In genomic region chr18:36381075-36381474, GRCh38 we compare ENCODE assay signal across 11 cellular contexts.
"Had no signal": no experiment of that assay in that cellular context is flagged by ENCODE, and none has a peak within 500 bp of the region (broad histone marks: within the 10 kb centered on the region; RNA-seq: fewer than 3 reads in every experiment).

No MANE protein-coding gene starts in this region.

- H3K4me3 Mint-ChIP-seq: activated naive CD4-positive, alpha-beta T cell treated with anti-CD3 and anti-CD28 coated beads, Interleukin-2, amount 10 ng/mL, durations not matched to agents 7 days and 5 days; naive thymus-derived CD8-positive, alpha-beta T cell; T-helper 2 cell treated with Interferon-gamma antibody and Interleukin-4, amounts not matched to agents 5 μg/mL and 100 μg/mL, for 36 hours had no signal

- H3K27me3 ChIP-seq: brain microvascular endothelial cell, stomach, vagina had no signal

- H3K4me3 ChIP-seq: mucosa of descending colon, stomach, vagina had no signal

- DNase-seq: activated CD4-positive, alpha-beta T cell treated with anti-CD3 and anti-CD28 coated beads, Interleukin-2, amount 50 U/mL, for 1 hour; activated naive CD4-positive, alpha-beta T cell treated with anti-CD3 and anti-CD28 coated beads, Interleukin-2, amount 10 ng/mL, durations not matched to agents 7 days and 5 days; brain microvascular endothelial cell; dermis blood vessel endothelial cell; mucosa of descending colon; naive thymus-derived CD8-positive, alpha-beta T cell; stomach had no signal

- ATAC-seq: mucosa of descending colon; naive thymus-derived CD8-positive, alpha-beta T cell had no signal

- H3K36me3 Mint-ChIP-seq: activated naive CD4-positive, alpha-beta T cell treated with anti-CD3 and anti-CD28 coated beads, Interleukin-2, amount 10 ng/mL, durations not matched to agents 7 days and 5 days; naive thymus-derived CD8-positive, alpha-beta T cell had no signal

- H3K4me1 ChIP-seq: stomach, vagina had no signal

- FAIRE-seq: keratinocyte had no signal

- H3K4me1 Mint-ChIP-seq: activated naive CD4-positive, alpha-beta T cell treated with anti-CD3 and anti-CD28 coated beads, Interleukin-2, amount 10 ng/mL, durations not matched to agents 7 days and 5 days; naive thymus-derived CD8-positive, alpha-beta T cell had no signal

- H3K9me3 ChIP-seq: mucosa of descending colon, stomach, vagina had no signal

- H3K27ac ChIP-seq: brain microvascular endothelial cell, stomach, vagina had no signal

- H3K36me3 ChIP-seq: brain microvascular endothelial cell, stomach, vagina had no signal

- H3K9me3 Mint-ChIP-seq: activated naive CD4-positive, alpha-beta T cell treated with anti-CD3 and anti-CD28 coated beads, Interleukin-2, amount 10 ng/mL, durations not matched to agents 7 days and 5 days; activated T-helper 2 cell treated with anti-CD3 and anti-CD28 coated beads, Interferon-gamma antibody, Interleukin-2, Interleukin-4, amounts not matched to agents 10 μg/mL and 5 μg/mL and 100 μg/mL, durations not matched to agents 14 hours and 24 hours and 36 hours; naive thymus-derived CD8-positive, alpha-beta T cell; T-helper 2 cell treated with Interferon-gamma antibody and Interleukin-4, amounts not matched to agents 5 μg/mL and 100 μg/mL, for 36 hours had no signal

- H3K27ac Mint-ChIP-seq: activated naive CD4-positive, alpha-beta T cell treated with anti-CD3 and anti-CD28 coated beads, Interleukin-2, amount 10 ng/mL, durations not matched to agents 7 days and 5 days; activated T-helper 2 cell treated with anti-CD3 and anti-CD28 coated beads, Interferon-gamma antibody, Interleukin-2, Interleukin-4, amounts not matched to agents 10 μg/mL and 5 μg/mL and 100 μg/mL, durations not matched to agents 14 hours and 24 hours and 36 hours; naive thymus-derived CD8-positive, alpha-beta T cell; T-helper 2 cell treated with Interferon-gamma antibody and Interleukin-4, amounts not matched to agents 5 μg/mL and 100 μg/mL, for 36 hours had no signal
